Comparison of ENCODE assay signal across 8 cellular contexts in the genomic region with DNA sequence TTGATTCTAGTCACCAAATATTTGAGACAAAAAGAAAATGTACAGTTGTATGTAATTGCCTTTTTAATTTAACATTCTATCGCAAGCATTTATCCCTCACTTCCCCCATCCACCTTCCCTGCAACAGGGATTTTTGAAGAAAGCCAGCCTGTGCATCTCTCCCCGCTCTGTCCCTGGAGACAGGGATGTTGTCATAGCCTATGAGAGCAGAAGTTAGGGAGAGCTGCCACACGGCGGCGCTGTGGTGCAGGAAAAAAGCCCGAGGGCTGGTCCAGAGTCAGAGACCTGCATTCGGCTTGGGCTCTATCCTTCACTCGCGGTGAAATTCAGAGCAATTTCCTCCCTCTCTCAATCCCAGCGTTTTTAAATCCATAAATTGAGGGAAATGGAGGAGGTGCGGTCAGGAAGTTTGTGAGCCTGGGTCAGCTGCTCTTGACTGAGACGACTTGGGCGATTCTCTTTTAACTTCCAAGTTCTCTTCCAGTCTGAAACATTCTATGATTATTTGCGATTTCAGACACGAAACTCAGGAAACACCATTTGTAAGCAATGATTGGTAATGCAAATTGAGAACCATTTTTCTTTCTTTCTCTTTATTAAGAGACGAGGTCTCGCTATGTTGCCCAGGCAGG. TPM values are rescaled to one million over a fixed set of nuclear protein-coding genes. Genes with fewer than 3 reads are reported as not detected.
A peak's percentile ranks its signal among the peaks of the same experiment; 100 is the strongest.
DNase-seq lines count a peak whose midpoint lies in the region; ATAC-seq and TF ChIP-seq lines count a peak whose summit lies in the region.

No MANE protein-coding gene starts in this region.

- H3K4me2 ChIP-seq in mesenchymal stem cell (ENCODE audit: low read length, poor library complexity, severe bottlenecking), result no peak overlapping the region

- no peak overlapping the region for H3K4me3 Mint-ChIP-seq in CD4-positive, alpha-beta T cell

- peak; percentile 72 to 93 (median 86) for DNase-seq in CD4-positive, alpha-beta T cell
- DNase-seq in NCI-H82 treated with DMSO at 0.1 percent for 48 hours (lab: John Stamatoyannopoulos, UW; ENCODE audit: unreplicated experiment), result peak; percentile 69
- peak; percentile 57 to 81 for DNase-seq in activated CD8-positive, alpha-beta memory T cell treated with anti-CD3 and anti-CD28 coated beads for 1 hour (ENCODE audit: extremely low read depth in 1 of 2, low read depth in 1 of 2)
- DNase-seq in effector CD8-positive, alpha-beta T cell (lab: John Stamatoyannopoulos, UW), result peak; percentile 74
- peak; percentile 79 for DNase-seq in mesenchymal stem cell
- peak; percentile 77 to 78 for DNase-seq in stimulated activated CD8-positive, alpha-beta memory T cell treated with anti-CD3 and anti-CD28 coated beads, Interleukin-2, amount 100 ng/mL, for 1 hour (ENCODE audit: low read depth in 2 of 2)

- peaks cover 8% of the 10 kb centered on the region for H3K36me3 Mint-ChIP-seq in CD4-positive, alpha-beta T cell (ENCODE audit: low read depth)

- no peak overlapping the region for H3K18ac ChIP-seq in mesenchymal stem cell (ENCODE audit: low read depth in 1 of 2, low read length in 2 of 2)

- H4K8ac ChIP-seq in mesenchymal stem cell (ENCODE audit: low read length), result no peak overlapping the region

- H3K4ac ChIP-seq in mesenchymal stem cell (ENCODE audit: low read depth in 1 of 2, low read length in 2 of 2), result no peak overlapping the region

- CTCF ChIA-PET in CD4-positive, alpha-beta T cell (lab: Charles Lee), result interaction anchor here (1.0 to 4.7 kb wide), 3 partner anchors 12 to 154 kb away, joined by 4 to 48 read pairs (median 4); no protein-coding TSS in a partner anchor

- no peak overlapping the region for H3K27ac ChIP-seq in CD4-positive, alpha-beta T cell (ENCODE audit: low read depth, low read length)
- H3K27ac ChIP-seq in mesenchymal stem cell (ENCODE audit: low read length, poor library complexity, severe bottlenecking), result no peak overlapping the region

- H2BK5ac ChIP-seq in mesenchymal stem cell (ENCODE audit: low read depth, low read length, poor library complexity, severe bottlenecking), result no peak overlapping the region

- peaks cover 8% of the 10 kb centered on the region for H3K4me1 ChIP-seq in mesenchymal stem cell (ENCODE audit: control insufficient read depth, insufficient read depth, low read depth, low read length)

- 35% methylated on average over 13 of the region's 17 CpGs for WGBS in mesenchymal stem cell

- H2BK120ac ChIP-seq in mesenchymal stem cell (ENCODE audit: low read depth, low read length), result no peak overlapping the region

- no peaks in the 10 kb centered on the region for H3K79me1 ChIP-seq in mesenchymal stem cell (replicated peaks; ENCODE audit: low read length, poor library complexity, severe bottlenecking)

- peak; percentile 91 for TF ChIP-seq CTCF in CD4-positive, alpha-beta T cell (IDR thresholded peaks at IDR 0.05)

- intact Hi-C loops in CD4-positive, alpha-beta T cell (cut with DNase I, micrococcal nuclease), result loop anchor here (1.0 to 10.0 kb wide), 6 partner anchors 80 to 400 kb away; no protein-coding TSS in a partner anchor

- POLR2A ChIA-PET in CD4-positive, alpha-beta T cell (lab: Charles Lee), result interaction anchor here (1.1 kb wide), 1 partner anchor 155 kb away, joined by 3 read pairs; no protein-coding TSS in a partner anchor

- no peak overlapping the region for H4K91ac ChIP-seq in mesenchymal stem cell (ENCODE audit: low read length)

- no peak overlapping the region for H2AFZ ChIP-seq in mesenchymal stem cell (ENCODE audit: low read depth, low read length)

- no peak overlapping the region for H2AK5ac ChIP-seq in mesenchymal stem cell (ENCODE audit: low read length, severe bottlenecking)

- peak overlapping the region; percentile 57 for H3K9ac ChIP-seq in mesenchymal stem cell (ENCODE audit: low read length)

- H2BK12ac ChIP-seq in mesenchymal stem cell (ENCODE audit: low read length in 2 of 2), result no peak overlapping the region

- no peaks in the 10 kb centered on the region for H3K27me3 ChIP-seq in CD4-positive, alpha-beta T cell (ENCODE audit: control insufficient read depth, insufficient read depth, low read length)
- no peaks in the 10 kb centered on the region for H3K27me3 ChIP-seq in mesenchymal stem cell (ENCODE audit: control insufficient read depth in 1 of 2, insufficient read depth in 1 of 2, low read length in 2 of 2)

- no peak overlapping the region for H3K27ac Mint-ChIP-seq in CD4-positive, alpha-beta T cell

- no peak overlapping the region for H3K23ac ChIP-seq in mesenchymal stem cell (ENCODE audit: low read length in 2 of 2)

- H3K4me3 ChIP-seq in mesenchymal stem cell (ENCODE audit: insufficient read depth in 1 of 2, low read depth in 1 of 2, low read length in 2 of 2), result no peak overlapping the region

- H3K9me3 ChIP-seq in CD4-positive, alpha-beta T cell (ENCODE audit: control insufficient read depth, low read length), result no peaks in the 10 kb centered on the region
- no peaks in the 10 kb centered on the region for H3K9me3 ChIP-seq in mesenchymal stem cell (ENCODE audit: control insufficient read depth, low read length)

- peaks cover 0 to 18% of the 10 kb centered on the region in 2 experiments for H3K36me3 ChIP-seq in mesenchymal stem cell (ENCODE audit: control insufficient read depth in 1 of 2, insufficient read depth in 2 of 2, low read depth in 1 of 2, low read length in 2 of 2)

- H3K14ac ChIP-seq in mesenchymal stem cell (ENCODE audit: low read length in 2 of 2), result no peak overlapping the region

- ATAC-seq in CD4-positive, alpha-beta T cell (ENCODE audit: poor library complexity), result peak; percentile 82
- ATAC-seq in GM19328 (IDR thresholded peaks at IDR 0.05; ENCODE audit: unreplicated experiment) (peak; percentile 64), HG03565 (IDR thresholded peaks at IDR 0.05; ENCODE audit: unreplicated experiment) (peak; percentile 95)

- H3K4me1 Mint-ChIP-seq in CD4-positive, alpha-beta T cell (ENCODE audit: low read depth), result peaks cover 26% of the 10 kb centered on the region

- H3K27me3 Mint-ChIP-seq in CD4-positive, alpha-beta T cell, result no peaks in the 10 kb centered on the region

- no peaks in the 10 kb centered on the region for H3K9me3 Mint-ChIP-seq in CD4-positive, alpha-beta T cell

- H2BK15ac ChIP-seq in mesenchymal stem cell (ENCODE audit: low read depth, poor library complexity, severe bottlenecking), result no peak overlapping the region

RNA-seq across cellular contexts. Expression of a gene that starts 17.5 kb away (rescaled TPM):
- 1 to 10 TPM; 3.1 to 4.5 TPM for total RNA-seq in CD4-positive, alpha-beta T cell
- 0.39 TPM for polyA plus RNA-seq in mesenchymal stem cell (2013, experiment 1 of 2)
- 0.36 TPM for polyA plus RNA-seq in mesenchymal stem cell (2013, experiment 2 of 2)

RNA-seq across cellular contexts. Expression of a gene that starts 40.7 kb away (rescaled TPM):
- 10 to 100 TPM; 45.6 to 48.1 TPM for total RNA-seq in CD4-positive, alpha-beta T cell
- 69.5 TPM for polyA plus RNA-seq in mesenchymal stem cell (2013, experiment 1 of 2)
- 67.5 TPM for polyA plus RNA-seq in mesenchymal stem cell (2013, experiment 2 of 2)

RNA-seq across cellular contexts. Expression of a gene that starts 57.6 kb away (rescaled TPM):
- total RNA-seq in CD4-positive, alpha-beta T cell, result 10 to 100 TPM; 78.1 to 78.7 TPM
- polyA plus RNA-seq in mesenchymal stem cell (2013, experiment 1 of 2), result 16.0 TPM
- 16.4 TPM for polyA plus RNA-seq in mesenchymal stem cell (2013, experiment 2 of 2)
